30 cellular contexts compared by ENCODE assay signal in genomic region chr6:34281702-34282334, GRCh38.
"Had no signal": no experiment of that assay in that cellular context is flagged by ENCODE, and none has a peak within 500 bp of the region (broad histone marks: within the 10 kb centered on the region; RNA-seq: fewer than 3 reads in every experiment).

No MANE protein-coding gene starts in this region.

- H3K4me3 ChIP-seq: cardiac muscle cell, SJCRH30, SK-N-MC had no signal

- H3K27ac ChIP-seq: cardiac muscle cell, SJCRH30, SK-N-MC, WERI-Rb-1 had no signal

- H3K27me3 ChIP-seq: cardiac muscle cell, SJCRH30 had no signal

- H3K9me3 ChIP-seq: SJCRH30 had no signal

- H3K36me3 ChIP-seq: SJCRH30 had no signal

- H3K4me1 ChIP-seq: SJCRH30 had no signal

- ATAC-seq: activated CD8-positive, alpha-beta memory T cell treated with anti-CD3 and anti-CD28 coated beads, Interleukin-2, amount 10 ng/mL, durations not matched to agents 7 days and 5 days; activated T-cell treated with anti-CD3 and anti-CD28 coated beads, Interleukin-2, amount 50 U/mL, for 72 hours; activated T-helper 17 cell treated with anti-CD3 and anti-CD28 coated beads, Interleukin-2, amount 50 U/mL, for 72 hours; Panc1 had no signal

- DNase-seq: activated CD4-positive, alpha-beta memory T cell treated with anti-CD3 and anti-CD28 coated beads, Interleukin-2, amount 10 ng/mL, durations not matched to agents 7 days and 5 days; activated CD4-positive, alpha-beta T cell treated with anti-CD3 and anti-CD28 coated beads for 1 hour; activated CD4-positive, alpha-beta T cell treated with anti-CD3 and anti-CD28 coated beads for 48 hours; activated CD4-positive, CD25-positive, alpha-beta regulatory T cell; activated CD8-positive, alpha-beta memory T cell treated with anti-CD3 and anti-CD28 coated beads for 24 hours; activated CD8-positive, alpha-beta memory T cell treated with anti-CD3 and anti-CD28 coated beads, Interleukin-2, amount 10 ng/mL, durations not matched to agents 7 days and 5 days; activated CD8-positive, alpha-beta memory T cell treated with anti-CD3 and anti-CD28 coated beads, Interleukin-2, amount 50 U/mL, for 48 hours; activated effector memory CD4-positive, alpha-beta T cell treated with anti-CD3 and anti-CD28 coated beads, Interleukin-2, amount 50 U/mL, for 16 hours; activated naive CD4-positive, alpha-beta T cell; activated naive CD4-positive, alpha-beta T cell treated with anti-CD3 and anti-CD28 coated beads, Interleukin-2, amount 50 U/mL, for 16 hours; activated naive CD8-positive, alpha-beta T cell treated with anti-CD3 and anti-CD28 coated beads for 36 hours; activated T-cell treated with anti-CD3 and anti-CD28 coated beads, Interleukin-2, amount 50 U/mL, for 72 hours; amniotic stem cell; aorta; MM.1S; MV-4-11; NCI-H1092; NCI-H1436 treated with DMSO at 0.1 percent for 48 hours; NCI-H1694 treated with DMSO at 0.1 percent for 48 hours; NCI-H2029; NCI-H345; NCI-H524 treated with DMSO at 0.1 percent for 48 hours; SHP77; SJCRH30; T1000; WERI-Rb-1 had no signal
